In genomic region chr16:30070490-30070889, GRCh38 we compare ENCODE assay signal across 9 cellular contexts. TPM values are rescaled to one million over a fixed set of nuclear protein-coding genes. Genes with fewer than 3 reads are reported as not detected.
DNase-seq lines count a peak whose midpoint lies in the region; ATAC-seq and TF ChIP-seq lines count a peak whose summit lies in the region.
"Had no signal": no experiment of that assay in that cellular context is flagged by ENCODE, and none has a peak within 500 bp of the region (broad histone marks: within the 10 kb centered on the region; RNA-seq: fewer than 3 reads in every experiment).

No MANE protein-coding gene starts in this region.

- no peak for TF ChIP-seq POLR2A in stomach (IDR thresholded peaks at IDR 0.05)

- no peak overlapping the region for H3K4me3 ChIP-seq in endodermal cell (ENCODE audit: low read length)
- peak overlapping the region in 1 of 4 donors; percentile 75 for H3K4me3 ChIP-seq in stomach
- H3K4me3 ChIP-seq: upper lobe of right lung had no signal

- H3K27ac Mint-ChIP-seq in activated naive CD4-positive, alpha-beta T cell treated with anti-CD3 and anti-CD28 coated beads for 36 hours, result peak overlapping the region; percentile 26
- H3K27ac Mint-ChIP-seq in activated naive CD4-positive, alpha-beta T cell treated with anti-CD3 and anti-CD28 coated beads, Interleukin-2, amount 50 U/mL, for 72 hours, result peak overlapping the region in 1 of 2 donors; percentile 65
- H3K27ac Mint-ChIP-seq in endodermal cell, result peak overlapping the region; percentile 39

- no peaks in the 10 kb centered on the region for H3K9me3 Mint-ChIP-seq in activated naive CD4-positive, alpha-beta T cell treated with anti-CD3 and anti-CD28 coated beads for 36 hours
- no peaks in the 10 kb centered on the region for H3K9me3 Mint-ChIP-seq in activated naive CD4-positive, alpha-beta T cell treated with anti-CD3 and anti-CD28 coated beads, Interleukin-2, amount 50 U/mL, for 72 hours
- no peaks in the 10 kb centered on the region for H3K9me3 Mint-ChIP-seq in endodermal cell

- peaks cover 52% of the 10 kb centered on the region for H3K36me3 Mint-ChIP-seq in activated naive CD4-positive, alpha-beta T cell treated with anti-CD3 and anti-CD28 coated beads for 36 hours (ENCODE audit: low read depth)
- H3K36me3 Mint-ChIP-seq in activated naive CD4-positive, alpha-beta T cell treated with anti-CD3 and anti-CD28 coated beads, Interleukin-2, amount 50 U/mL, for 72 hours, result peaks cover 34 to 45% of the 10 kb centered on the region in 2 donors
- peaks cover 60% of the 10 kb centered on the region for H3K36me3 Mint-ChIP-seq in endodermal cell (ENCODE audit: low read depth)

- H3K27ac ChIP-seq in endodermal cell (ENCODE audit: low read depth, low read length) (no peak overlapping the region), stomach (peak overlapping the region in 3 of 5 donors; percentile 14 to 98 (median 93))
- H3K27ac ChIP-seq: upper lobe of right lung had no signal

- no peaks in the 10 kb centered on the region for H3K27me3 ChIP-seq in endodermal cell (ENCODE audit: control insufficient read depth, insufficient read depth, low read length, poor library complexity, severe bottlenecking)
- H3K27me3 ChIP-seq in stomach, result no peaks in the 10 kb centered on the region
- H3K27me3 ChIP-seq: upper lobe of right lung had no signal

- intact Hi-C loops in activated naive CD4-positive, alpha-beta T cell treated with anti-CD3 and anti-CD28 coated beads for 36 hours (cut with micrococcal nuclease), result no loop called here
- intact Hi-C loops in stomach (cut with DNase I; ENCODE audit: low total_unique reads), result no loop called here

- H3K4me1 Mint-ChIP-seq in activated naive CD4-positive, alpha-beta T cell treated with anti-CD3 and anti-CD28 coated beads for 36 hours (ENCODE audit: low read depth), result peaks cover 40% of the 10 kb centered on the region
- peaks cover 11% of the 10 kb centered on the region for H3K4me1 Mint-ChIP-seq in endodermal cell

- H3K36me3 ChIP-seq in endodermal cell (ENCODE audit: control insufficient read depth, insufficient read depth, low read length) (peaks cover 59% of the 10 kb centered on the region), stomach (peaks cover 62 to 72% (median 68%) of the 10 kb centered on the region in 4 donors)

- no peak for ATAC-seq in activated naive CD4-positive, alpha-beta T cell treated with anti-CD3 and anti-CD28 coated beads, Interleukin-2, amount 50 U/mL, for 72 hours
- ATAC-seq: upper lobe of right lung had no signal

- CTCF ChIA-PET in activated naive CD4-positive, alpha-beta T cell treated with anti-CD3 and anti-CD28 coated beads for 36 hours (lab: Charles Lee), result interaction anchor here (3.5 kb wide), 1 partner anchor 22 kb away, joined by 11 read pairs; the partner anchor contains the start of gene TBX6

- H3K27me3 Mint-ChIP-seq in activated naive CD4-positive, alpha-beta T cell treated with anti-CD3 and anti-CD28 coated beads for 36 hours (ENCODE audit: low read depth), result no peaks in the 10 kb centered on the region
- H3K27me3 Mint-ChIP-seq in endodermal cell (ENCODE audit: insufficient read depth), result no peaks in the 10 kb centered on the region

- H3K4me1 ChIP-seq in endodermal cell (ENCODE audit: control insufficient read depth, insufficient read depth, low read length), result peaks cover 3% of the 10 kb centered on the region
- peaks cover 38 to 67% (median 54%) of the 10 kb centered on the region in 4 donors for H3K4me1 ChIP-seq in stomach

- H3K9me3 ChIP-seq in endodermal cell (ENCODE audit: control insufficient read depth, low read length) (no peaks in the 10 kb centered on the region), stomach (no peaks in the 10 kb centered on the region)
- H3K9me3 ChIP-seq: upper lobe of right lung had no signal

- no peak for TF ChIP-seq EP300 in stomach (IDR thresholded peaks at IDR 0.05)

- DNase-seq in activated naive CD4-positive, alpha-beta T cell treated with anti-CD3 and anti-CD28 coated beads for 36 hours, result no peak
- no peak for DNase-seq in activated naive CD4-positive, alpha-beta T cell treated with anti-CD3 and anti-CD28 coated beads, Interleukin-2, amount 50 U/mL, for 72 hours (ENCODE audit: low spot score in 2 of 2)
- DNase-seq in endodermal cell, result no peak
- DNase-seq in stomach, result no peak
- no peak for DNase-seq in NCI-H510A (lab: John Stamatoyannopoulos, UW)
- no peak for DNase-seq in hypothalamus (lab: John Stamatoyannopoulos, UW)
- DNase-seq: EL, upper lobe of right lung had no signal

- H3K9ac ChIP-seq in endodermal cell (ENCODE audit: extremely low read depth, low read length, poor library complexity, severe bottlenecking), result no peak overlapping the region

- TF ChIP-seq CTCF in endodermal cell (conservative IDR thresholded peaks at IDR 0.05) (no peak), stomach (IDR thresholded peaks at IDR 0.05) (no peak)

- H3K4me3 Mint-ChIP-seq in activated naive CD4-positive, alpha-beta T cell treated with anti-CD3 and anti-CD28 coated beads for 36 hours, result no peak overlapping the region
- H3K4me3 Mint-ChIP-seq in endodermal cell, result no peak overlapping the region

RNA-seq across cellular contexts. Expression of gene ALDOA, which starts 4.9 kb away (rescaled TPM):
- total RNA-seq in activated naive CD4-positive, alpha-beta T cell treated with anti-CD3 and anti-CD28 coated beads for 36 hours, result 1,000 to 10,000 TPM; 1,750 to 1,795 TPM
- 1,000 to 10,000 TPM; 1,322 to 2,822 TPM for total RNA-seq in activated naive CD4-positive, alpha-beta T cell treated with anti-CD3 and anti-CD28 coated beads, Interleukin-2, amount 50 U/mL, for 72 hours
- total RNA-seq in endodermal cell (100 to 1,000 TPM; 645 to 652 TPM), stomach (1,000 to 10,000 TPM in 1 of 5 donors, 100 to 1,000 TPM in 4; 180 to 2,515 (median 698) TPM)
- 715 TPM for polyA plus RNA-seq in endodermal cell (2013, experiment 1 of 2)
- 666 TPM for polyA plus RNA-seq in endodermal cell (2013, experiment 2 of 2)
- polyA plus RNA-seq in stomach, result 1,000 to 10,000 TPM in 1 of 3 donors, 100 to 1,000 TPM in 2; 740 to 1,310 (median 887) TPM

RNA-seq across cellular contexts. Expression of gene PPP4C, which starts 5.3 kb away (rescaled TPM):
- 100 to 1,000 TPM; 104 to 105 TPM for total RNA-seq in activated naive CD4-positive, alpha-beta T cell treated with anti-CD3 and anti-CD28 coated beads for 36 hours
- 100 to 1,000 TPM; 130 to 136 TPM for total RNA-seq in activated naive CD4-positive, alpha-beta T cell treated with anti-CD3 and anti-CD28 coated beads, Interleukin-2, amount 50 U/mL, for 72 hours
- total RNA-seq in endodermal cell (100 to 1,000 TPM; 150 to 151 TPM), stomach (10 to 100 TPM; 21.4 to 86.1 (median 63.6) TPM)
- polyA plus RNA-seq in endodermal cell (2013, experiment 1 of 2), result 140 TPM
- polyA plus RNA-seq in endodermal cell (2013, experiment 2 of 2), result 132 TPM
- polyA plus RNA-seq in stomach, result 100 to 1,000 TPM in 1 of 3 donors, 10 to 100 TPM in 2; 76.1 to 118 (median 93.3) TPM

RNA-seq across cellular contexts. Expression of gene TBX6, which starts 21.2 kb away (rescaled TPM):
- total RNA-seq in activated naive CD4-positive, alpha-beta T cell treated with anti-CD3 and anti-CD28 coated beads for 36 hours, result 1 to 10 TPM; 3.6 to 4.7 TPM
- total RNA-seq in activated naive CD4-positive, alpha-beta T cell treated with anti-CD3 and anti-CD28 coated beads, Interleukin-2, amount 50 U/mL, for 72 hours, result 1 to 10 TPM; 3.9 to 5.7 TPM
- total RNA-seq in endodermal cell (1 to 10 TPM; 3.0 to 6.3 TPM), stomach (10 to 100 TPM in 1 of 5 donors, 1 to 10 TPM in 1, not detected in 3; 3.8 to 25.0 TPM)
- polyA plus RNA-seq in endodermal cell (2013, experiment 1 of 2), result 3.4 TPM
- 3.1 TPM for polyA plus RNA-seq in endodermal cell (2013, experiment 2 of 2)
- polyA plus RNA-seq in stomach, result 1 to 10 TPM; 1.1 to 2.5 (median 2.1) TPM
- polyA plus RNA-seq: AG04450 had no signal

RNA-seq across cellular contexts. Expression of gene YPEL3, which starts 25.5 kb away (rescaled TPM):
- 10 to 100 TPM; 24.6 to 27.3 TPM for total RNA-seq in activated naive CD4-positive, alpha-beta T cell treated with anti-CD3 and anti-CD28 coated beads for 36 hours
- 100 to 1,000 TPM in 1 of 2 donors, 10 to 100 TPM in 1; 24.0 to 112 TPM for total RNA-seq in activated naive CD4-positive, alpha-beta T cell treated with anti-CD3 and anti-CD28 coated beads, Interleukin-2, amount 50 U/mL, for 72 hours
- total RNA-seq in endodermal cell, result 10 to 100 TPM; 42.0 to 57.2 TPM
- 39.8 TPM for polyA plus RNA-seq in endodermal cell (2013, experiment 1 of 2)
- polyA plus RNA-seq in endodermal cell (2013, experiment 2 of 2), result 36.9 TPM
- 100 to 1,000 TPM in 1 of 5 donors, 10 to 100 TPM in 4; 13.9 to 116 (median 37.9) TPM for total RNA-seq in stomach
- polyA plus RNA-seq in stomach, result 100 to 1,000 TPM; 103 to 162 (median 111) TPM

RNA-seq across cellular contexts. Expression of gene TLCD3B, which starts 39.4 kb away (rescaled TPM):
- total RNA-seq in activated naive CD4-positive, alpha-beta T cell treated with anti-CD3 and anti-CD28 coated beads for 36 hours, result 1 to 10 TPM; 4.6 to 6.1 TPM
- 10 to 100 TPM in 1 of 2 donors, 1 to 10 TPM in 1; 3.4 to 14.1 TPM for total RNA-seq in activated naive CD4-positive, alpha-beta T cell treated with anti-CD3 and anti-CD28 coated beads, Interleukin-2, amount 50 U/mL, for 72 hours
- 1 to 10 TPM; 3.3 to 3.5 TPM for total RNA-seq in endodermal cell
- polyA plus RNA-seq in endodermal cell (2013, experiment 1 of 2), result 18.2 TPM
- 15.3 TPM for polyA plus RNA-seq in endodermal cell (2013, experiment 2 of 2)
- total RNA-seq in stomach, result under 1 TPM in 1 of 5 donors, not detected in 4; 0.92 TPM
- under 1 TPM in 1 of 3 donors, not detected in 2; 0.18 TPM for polyA plus RNA-seq in stomach
- total RNA-seq: upper lobe of right lung had no signal
- polyA plus RNA-seq: AG04450 had no signal
